Comparison of ENCODE assay signal across 1 cellular context in the genomic region with DNA sequence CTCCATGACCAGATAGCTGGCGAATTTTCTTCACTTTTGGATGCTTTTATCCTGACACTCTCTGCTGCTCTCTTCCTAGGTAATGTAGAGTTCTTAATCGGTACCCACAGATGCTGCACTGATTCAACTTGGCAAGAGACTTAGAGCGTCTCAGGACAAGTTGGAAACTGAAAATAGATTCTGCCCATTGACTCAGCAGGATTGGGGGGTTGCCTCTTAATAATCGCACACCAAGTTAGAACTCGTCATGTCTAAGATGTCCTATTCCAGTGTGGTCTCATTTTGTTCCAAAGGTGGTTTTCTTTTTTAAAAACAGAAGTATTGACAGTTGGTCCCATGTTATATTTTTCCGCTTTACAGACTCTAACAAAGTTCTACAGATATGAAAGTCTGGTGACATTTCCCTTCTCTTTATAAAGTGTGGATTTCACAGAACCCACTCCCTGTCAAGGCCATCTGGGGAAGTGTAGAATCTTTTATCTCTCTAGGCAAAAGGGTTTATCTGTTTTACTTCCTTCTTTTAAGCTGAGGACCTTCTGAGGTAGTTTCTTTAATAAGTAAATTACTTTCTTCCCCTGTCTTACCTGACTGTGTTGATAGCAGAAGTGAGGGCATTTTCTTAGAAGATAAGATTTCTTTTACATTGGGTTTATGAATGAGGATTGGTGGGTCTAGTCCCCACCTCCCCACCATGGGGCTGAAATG.
TF ChIP-seq lines count a peak whose summit lies in the region.

No MANE protein-coding gene starts in this region.

TF ChIP-seq in HEK293T, 16 proteins besides CTCF, POLR2A, EP300 and RAD21 (continued from another document):
- TF ChIP-seq ARNT (IDR thresholded peaks at IDR 0.05) (no peak), CTBP1 (IDR thresholded peaks at IDR 0.05; ENCODE audit: borderline replicate concordance) (no peak), LEF1 (IDR thresholded peaks at IDR 0.05; ENCODE audit: borderline replicate concordance) (no peak), ELF4 (IDR thresholded peaks at IDR 0.05) (no peak), BHLHE40 (IDR thresholded peaks at IDR 0.05; ENCODE audit: borderline replicate concordance) (no peak), SP1 (IDR thresholded peaks at IDR 0.05) (no peak), FOXA1 (IDR thresholded peaks at IDR 0.05) (no peak), L3MBTL2 (conservative IDR thresholded peaks at IDR 0.05) (no peak), NFRKB (IDR thresholded peaks at IDR 0.05) (no peak)
